In genomic region chrX:120287513-120288112, GRCh38 we compare ENCODE assay signal across 1 cellular context.
TF ChIP-seq lines count a peak whose summit lies in the region.

No MANE protein-coding gene starts in this region.

TF ChIP-seq in HepG2, 621 proteins besides CTCF, POLR2A, EP300 and RAD21 (continued from another document):
- no peak for TF ChIP-seq ZNF280B (CRISPR knock-in tag; IDR thresholded peaks at IDR 0.05; ENCODE audit: borderline replicate concordance)
- TF ChIP-seq GFI1 (CRISPR knock-in tag; IDR thresholded peaks at IDR 0.05; ENCODE audit: borderline replicate concordance), result peak; percentile 49
- peak; percentile 56; the same call in 1 of the 2 replicates for TF ChIP-seq ZNF292 (CRISPR knock-in tag; IDR thresholded peaks at IDR 0.05; ENCODE audit: borderline replicate concordance, low read depth)
- TF ChIP-seq AGO2 (optimal IDR thresholded peaks at IDR 0.05; ENCODE audit: low read depth, low read length), result no peak
- TF ChIP-seq ZBTB49 (CRISPR knock-in tag; IDR thresholded peaks at IDR 0.05; ENCODE audit: borderline replicate concordance), result no peak
- TF ChIP-seq YY1 (IDR thresholded peaks at IDR 0.05; ENCODE audit: insufficient read depth, insufficient replicate concordance, low read depth, low read length), result peak; percentile 10
- peak; percentile 51 for TF ChIP-seq PAXIP1 (CRISPR knock-in tag; conservative IDR thresholded peaks at IDR 0.05)
- TF ChIP-seq SOX6 (IDR thresholded peaks at IDR 0.05), result no peak
- 0 out of 2 replicates have a peak, but pooled peaks have one; percentile 16 for TF ChIP-seq SOX6 (CRISPR knock-in tag; IDR thresholded peaks at IDR 0.05)
- TF ChIP-seq AHR (CRISPR knock-in tag; IDR thresholded peaks at IDR 0.05), result no peak
- TF ChIP-seq HNF4A (CRISPR knock-in tag; IDR thresholded peaks at IDR 0.05), result peak; percentile 36; the same call in 1 of the 2 replicates
